In the genomic region with DNA sequence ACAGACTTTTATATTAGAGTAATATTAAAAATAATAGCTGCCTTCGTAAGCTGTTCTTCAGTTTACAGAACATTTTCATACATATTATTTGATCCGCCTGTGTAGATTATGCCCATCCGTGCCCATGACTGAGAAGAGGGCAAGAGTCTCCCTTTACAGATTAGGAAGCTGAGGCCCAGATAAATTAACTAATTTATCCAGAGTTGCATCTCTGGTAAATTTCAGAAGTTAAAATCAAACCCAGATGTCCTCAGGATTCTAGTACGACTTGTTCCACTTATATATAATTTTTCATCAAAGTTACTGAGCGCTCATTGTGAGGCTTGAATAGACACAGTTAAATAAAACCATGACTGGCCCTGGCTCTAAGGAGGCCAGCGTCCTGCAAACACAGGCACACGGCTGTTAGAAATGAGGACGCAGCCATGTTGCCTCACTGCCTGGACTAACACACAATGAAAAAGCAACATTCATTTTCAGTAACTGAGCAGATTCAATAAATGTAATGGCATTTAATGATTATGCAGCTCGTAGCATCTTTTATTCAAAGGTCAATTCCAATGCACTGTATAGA, we compare ENCODE assay signal across 17 cellular contexts.
DNase-seq lines count a peak whose midpoint lies in the region; ATAC-seq and TF ChIP-seq lines count a peak whose summit lies in the region.
"Had no signal": no experiment of that assay in that cellular context is flagged by ENCODE, and none has a peak within 500 bp of the region (broad histone marks: within the 10 kb centered on the region; RNA-seq: fewer than 3 reads in every experiment).

No MANE protein-coding gene starts in this region.

- peak; percentile 74 for ATAC-seq in SK-N-SH treated with all-trans-retinoic acid at 6 μM for 48 hours
- no peak for ATAC-seq in GM21360 (IDR thresholded peaks at IDR 0.05; ENCODE audit: unreplicated experiment)
- ATAC-seq in HG03457 (IDR thresholded peaks at IDR 0.05; ENCODE audit: unreplicated experiment) = no peak
- ATAC-seq: A549 had no signal

- DNase-seq in NCI-H146 (lab: John Stamatoyannopoulos, UW) = peak; percentile 8
- no peak for DNase-seq in NCI-H146 treated with DMSO at 0.1 percent for 48 hours (lab: John Stamatoyannopoulos, UW; ENCODE audit: unreplicated experiment)
- peak; percentile 4 for DNase-seq in SK-N-DZ (ENCODE audit: low spot score)
- DNase-seq in DMS53 (lab: John Stamatoyannopoulos, UW) = no peak
- DNase-seq: AML-193; C1 segment of cervical spinal cord; CD4-positive, alpha-beta memory T cell; CD4-positive, CD25-positive, alpha-beta regulatory T cell; CD8-positive, alpha-beta memory T cell; COR-L47; DMS 273 treated with DMSO at 0.1 percent for 48 hours; DMS153; GF-D8 had no signal

TF ChIP-seq in SK-N-SH treated with all-trans-retinoic acid at 6 μM for 48 hours, 23 proteins besides CTCF, POLR2A, EP300 and RAD21:
- TF ChIP-seq TCF4 (CRISPR knock-in tag; IDR thresholded peaks at IDR 0.05; ENCODE audit: borderline replicate concordance) = peak; percentile 70
- 0 out of 2 replicates have a peak, but pooled peaks have one; percentile 46 for TF ChIP-seq TSHZ2 (CRISPR knock-in tag; IDR thresholded peaks at IDR 0.05)
- no peak for TF ChIP-seq ESRRG (CRISPR knock-in tag; IDR thresholded peaks at IDR 0.05)
- no peak for TF ChIP-seq ISL1 (CRISPR knock-in tag; IDR thresholded peaks at IDR 0.05)

Comparison
In these comparisons a context has a peak if more than half of its experiments do, and no peak if none do; other contexts are left out.
1. DNase-seq: peak in NCI-H146 (single experiment) and SK-N-DZ (single experiment); none in NCI-H146 treated with DMSO at 0.1 percent for 48 hours (single experiment) and DMS53 (single experiment).